Comparison of ENCODE assay signal across 25 cellular contexts in the genomic region with DNA sequence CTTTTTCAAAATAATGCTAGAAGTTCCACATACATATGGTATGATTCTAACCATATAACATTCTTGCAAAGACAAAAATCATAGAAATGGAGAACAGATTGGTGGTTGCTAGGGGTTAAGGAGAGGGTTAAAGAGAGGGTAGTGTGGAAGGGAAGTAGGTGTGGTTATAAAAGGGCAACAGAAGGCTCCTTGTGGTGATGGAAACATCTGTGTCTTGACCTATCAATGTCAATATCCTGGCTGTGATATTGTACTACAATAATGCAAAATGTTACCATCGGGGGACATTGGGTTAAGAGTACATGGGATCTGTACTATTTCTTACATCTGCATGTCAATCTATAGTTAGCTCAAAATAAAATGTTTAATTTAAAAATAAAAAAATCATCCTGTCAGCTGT.
DNase-seq lines count a peak whose midpoint lies in the region; ATAC-seq, FAIRE-seq and TF ChIP-seq lines count a peak whose summit lies in the region.
"Had no signal": no experiment of that assay in that cellular context is flagged by ENCODE, and none has a peak within 500 bp of the region (broad histone marks: within the 10 kb centered on the region; RNA-seq: fewer than 3 reads in every experiment).

No MANE protein-coding gene starts in this region.

- H3K27ac Mint-ChIP-seq in chondrocyte (ENCODE audit: unreplicated experiment) (peak overlapping the region; percentile 47), neural progenitor cell (peak overlapping the region; percentile 35)
- no peak overlapping the region for H3K27ac Mint-ChIP-seq in stimulated activated naive CD8-positive, alpha-beta T cell treated with anti-CD3 and anti-CD28 coated beads, Interleukin-15, amount 100 ng/mL, for 72 hours
- H3K27ac Mint-ChIP-seq: CD14-positive monocyte; CD8-positive, alpha-beta memory T cell had no signal

- H3K4me1 Mint-ChIP-seq in chondrocyte (ENCODE audit: low read depth) (peaks cover 31% of the 10 kb centered on the region), neural progenitor cell (peaks cover 24% of the 10 kb centered on the region)
- no peaks in the 10 kb centered on the region for H3K4me1 Mint-ChIP-seq in stimulated activated naive CD8-positive, alpha-beta T cell treated with anti-CD3 and anti-CD28 coated beads, Interleukin-15, amount 100 ng/mL, for 72 hours
- H3K4me1 Mint-ChIP-seq: CD8-positive, alpha-beta memory T cell had no signal

- no peaks in the 10 kb centered on the region for H3K27me3 ChIP-seq in neural progenitor cell
- H3K27me3 ChIP-seq: BE2C, SJSA1 had no signal

- no peak overlapping the region for H3K27ac ChIP-seq in neural progenitor cell
- H3K27ac ChIP-seq: 22Rv1 had no signal

- no peaks in the 10 kb centered on the region for H3K9me3 Mint-ChIP-seq in chondrocyte (ENCODE audit: low read depth)
- H3K9me3 Mint-ChIP-seq in neural progenitor cell = peaks cover 3% of the 10 kb centered on the region
- H3K9me3 Mint-ChIP-seq in stimulated activated naive CD8-positive, alpha-beta T cell treated with anti-CD3 and anti-CD28 coated beads, Interleukin-15, amount 100 ng/mL, for 72 hours = no peaks in the 10 kb centered on the region
- H3K9me3 Mint-ChIP-seq: CD8-positive, alpha-beta memory T cell had no signal

- no peak overlapping the region for H3K9ac ChIP-seq in neural progenitor cell

- H3K36me3 Mint-ChIP-seq in chondrocyte (ENCODE audit: low read depth) = no peaks in the 10 kb centered on the region
- H3K36me3 Mint-ChIP-seq in neural progenitor cell = no peaks in the 10 kb centered on the region
- H3K36me3 Mint-ChIP-seq: CD14-positive monocyte had no signal

- H3K4me3 ChIP-seq in neural progenitor cell = no peak overlapping the region
- H3K4me3 ChIP-seq: SJSA1 had no signal

- H3K4me3 Mint-ChIP-seq in chondrocyte (ENCODE audit: unreplicated experiment) (no peak overlapping the region), neural progenitor cell (no peak overlapping the region)
- no peak overlapping the region for H3K4me3 Mint-ChIP-seq in stimulated activated naive CD8-positive, alpha-beta T cell treated with anti-CD3 and anti-CD28 coated beads, Interleukin-15, amount 100 ng/mL, for 72 hours
- H3K4me3 Mint-ChIP-seq: CD14-positive monocyte; CD8-positive, alpha-beta memory T cell had no signal

- no peak overlapping the region for H2AFZ ChIP-seq in neural progenitor cell (replicated peaks)

- DNase-seq in DMS 273 (lab: John Stamatoyannopoulos, UW; ENCODE audit: unreplicated experiment) (peak; percentile 2), DMS 273 treated with DMSO at 0.1 percent for 48 hours (lab: John Stamatoyannopoulos, UW) (no peak), HTR-8/SVneo (ENCODE audit: insufficient read length, low spot score) (no peak), chondrocyte (ENCODE audit: low spot score) (no peak), neural progenitor cell (ENCODE audit: low spot score) (no peak), NCI-H146 (lab: John Stamatoyannopoulos, UW) (no peak)
- DNase-seq in stimulated activated naive CD8-positive, alpha-beta T cell treated with anti-CD3 and anti-CD28 coated beads, Interleukin-15, amount 100 ng/mL, for 72 hours = no peak
- DNase-seq: ACHN; BE2C; CD8-positive, alpha-beta memory T cell; DMS153; DND-41; KBM-7; MM.1S; NCI-H1694; NCI-H2081; NCI-H524; Right ventricle myocardium superior; RPMI8226 had no signal

- H3K27me3 Mint-ChIP-seq in chondrocyte (ENCODE audit: low read depth) (no peaks in the 10 kb centered on the region), neural progenitor cell (ENCODE audit: insufficient read depth, low read depth) (no peaks in the 10 kb centered on the region)
- H3K27me3 Mint-ChIP-seq in stimulated activated naive CD8-positive, alpha-beta T cell treated with anti-CD3 and anti-CD28 coated beads, Interleukin-15, amount 100 ng/mL, for 72 hours = no peaks in the 10 kb centered on the region

- peaks cover 11% of the 10 kb centered on the region for H3K4me1 ChIP-seq in neural progenitor cell

- peaks cover 8% of the 10 kb centered on the region for H3F3A ChIP-seq in neural progenitor cell (ENCODE audit: low read depth)

- ATAC-seq in stimulated activated naive CD8-positive, alpha-beta T cell treated with anti-CD3 and anti-CD28 coated beads, Interleukin-15, amount 100 ng/mL, for 72 hours = no peak
- ATAC-seq: HepG2 had no signal

- H3K79me2 ChIP-seq in neural progenitor cell (ENCODE audit: low read depth) = peaks cover 40% of the 10 kb centered on the region

- no peaks in the 10 kb centered on the region for H3K36me3 ChIP-seq in neural progenitor cell
- H3K36me3 ChIP-seq: BE2C, SJSA1 had no signal

- H3K4me2 ChIP-seq in neural progenitor cell = no peak overlapping the region

- H4K20me1 ChIP-seq in neural progenitor cell (ENCODE audit: low read depth) = no peaks in the 10 kb centered on the region

- TF ChIP-seq CTCF in chondrocyte (IDR thresholded peaks at IDR 0.05) (no peak), neural progenitor cell (IDR thresholded peaks at IDR 0.05) (no peak)

- H3K9me3 ChIP-seq in neural progenitor cell (ENCODE audit: low read depth) = no peaks in the 10 kb centered on the region
- H3K9me3 ChIP-seq: BE2C, SJSA1 had no signal

- FAIRE-seq in HTR-8/SVneo (lab: Jason Lieb, UNC) = peak; percentile 23
- FAIRE-seq: GM18507, H54, HepG2 had no signal

Comparison
In these comparisons a context has a peak if more than half of its experiments do, and no peak if none do; other contexts are left out.
1. H3K27ac Mint-ChIP-seq: peak in chondrocyte (single experiment) and neural progenitor cell (single experiment); none in stimulated activated naive CD8-positive, alpha-beta T cell treated with anti-CD3 and anti-CD28 coated beads, Interleukin-15, amount 100 ng/mL, for 72 hours (0 of 2).